ENCODE assay signal across 1 cellular context in the genomic region with DNA sequence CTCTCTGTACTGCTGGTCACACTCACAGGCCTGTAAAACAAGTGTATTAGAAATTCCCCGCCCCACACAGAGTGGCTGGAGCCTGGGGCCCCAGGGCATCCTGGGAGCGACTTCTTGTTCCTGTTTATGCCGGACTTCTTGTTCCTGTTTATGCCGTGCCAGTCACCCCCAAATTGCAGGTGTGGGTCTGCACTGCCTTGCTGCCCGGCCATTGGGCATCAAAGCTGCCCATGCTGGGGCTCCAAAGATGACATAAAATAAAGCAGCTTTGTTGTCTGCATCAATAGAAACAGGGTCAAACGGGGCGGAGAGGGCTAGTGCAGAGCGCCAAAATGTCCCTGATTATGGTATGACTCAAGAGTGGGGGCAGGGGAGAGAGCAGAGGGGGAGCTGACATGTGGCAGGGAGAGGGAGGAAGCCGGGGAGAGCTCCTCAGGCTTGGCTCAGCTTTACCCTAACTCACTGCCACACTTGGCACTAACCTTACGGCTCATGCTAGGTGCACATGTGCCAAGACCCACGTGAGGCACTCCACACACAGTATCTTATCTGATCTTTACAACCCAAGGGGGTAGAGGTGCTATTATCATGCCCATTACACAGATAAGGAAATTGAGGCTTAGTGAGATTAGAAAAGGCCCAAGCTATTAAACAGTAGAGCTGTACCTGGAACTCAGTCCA.
A peak's percentile ranks its signal among the peaks of the same experiment; 100 is the strongest.
TF ChIP-seq lines count a peak whose summit lies in the region.

No MANE protein-coding gene starts in this region.

TF ChIP-seq in HCT116, 20 proteins besides CTCF, POLR2A, EP300 and RAD21 (continued from another document):
- TF ChIP-seq, protein P1, sequence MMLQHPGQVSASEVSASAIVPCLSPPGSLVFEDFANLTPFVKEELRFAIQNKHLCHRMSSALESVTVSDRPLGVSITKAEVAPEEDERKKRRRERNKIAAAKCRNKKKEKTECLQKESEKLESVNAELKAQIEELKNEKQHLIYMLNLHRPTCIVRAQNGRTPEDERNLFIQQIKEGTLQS (IDR thresholded peaks at IDR 0.05), result no peak
- TF ChIP-seq SIN3A (IDR thresholded peaks at IDR 0.05; ENCODE audit: low read depth), result peak; percentile 52; the same call in 1 of the 2 replicates
- peak; percentile 51 for TF ChIP-seq ELF1 (IDR thresholded peaks at IDR 0.05; ENCODE audit: borderline replicate concordance, low read depth)
- TF ChIP-seq, protein P2, sequence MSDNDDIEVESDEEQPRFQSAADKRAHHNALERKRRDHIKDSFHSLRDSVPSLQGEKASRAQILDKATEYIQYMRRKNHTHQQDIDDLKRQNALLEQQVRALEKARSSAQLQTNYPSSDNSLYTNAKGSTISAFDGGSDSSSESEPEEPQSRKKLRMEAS (IDR thresholded peaks at IDR 0.05), result peak; percentile 74
- no peak for TF ChIP-seq ZNF274 (IDR thresholded peaks at IDR 0.05; ENCODE audit: low read depth, low read length)
TF ChIP-seq in HCT116: peak in this region for 6.
